In the genomic region with DNA sequence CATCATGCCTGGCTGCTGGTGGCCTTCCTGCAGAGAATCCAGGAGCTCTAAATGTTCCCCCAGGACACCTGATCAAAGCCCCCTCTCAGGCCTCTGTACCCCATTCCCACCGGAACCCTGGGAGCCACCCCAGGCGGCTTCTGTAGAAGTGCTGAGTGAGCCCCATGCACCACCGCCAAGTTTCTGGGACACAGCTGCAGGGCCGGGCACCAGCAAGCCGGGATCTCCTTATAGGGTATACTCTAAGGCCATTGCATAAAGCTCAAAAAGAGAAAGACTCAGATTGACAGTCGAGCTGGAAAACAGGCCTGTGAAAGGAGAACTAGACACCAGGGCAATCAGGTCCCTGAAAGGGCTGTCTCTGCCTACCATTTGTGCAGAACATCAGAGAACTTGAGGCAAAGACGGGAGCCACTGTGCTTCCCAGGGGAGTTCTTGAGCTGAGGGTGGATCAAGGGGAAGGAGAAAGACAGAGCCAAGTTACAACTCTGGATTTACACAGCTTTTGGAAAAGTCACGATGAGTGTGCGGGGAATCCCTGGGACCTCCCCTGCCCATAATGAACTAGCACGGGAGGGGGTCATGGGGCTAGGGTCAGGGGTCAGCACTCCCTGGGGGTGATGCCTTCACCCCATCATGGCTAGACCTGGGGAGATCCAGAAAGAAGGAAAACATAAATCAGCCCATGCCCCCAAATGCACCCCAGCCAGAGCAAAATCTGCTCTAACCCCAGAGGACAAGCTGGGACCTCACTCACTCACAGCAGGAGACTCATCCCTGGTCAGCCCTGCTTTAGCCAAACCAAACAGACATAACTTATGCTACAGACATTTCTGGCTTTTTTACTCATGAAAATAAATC, we compare ENCODE assay signal across 10 cellular contexts. TPM values are rescaled to one million over a fixed set of nuclear protein-coding genes. Genes with fewer than 3 reads are reported as not detected.
A peak's percentile ranks its signal among the peaks of the same experiment; 100 is the strongest.
DNase-seq lines count a peak whose midpoint lies in the region; ATAC-seq and TF ChIP-seq lines count a peak whose summit lies in the region.
"Had no signal": no experiment of that assay in that cellular context is flagged by ENCODE, and none has a peak within 500 bp of the region (broad histone marks: within the 10 kb centered on the region; RNA-seq: fewer than 3 reads in every experiment).

No MANE protein-coding gene starts in this region.

- H3K4me1 ChIP-seq in left ventricle myocardium inferior = peaks cover 97% of the 10 kb centered on the region

- H3K9me3 Mint-ChIP-seq in activated CD4-positive, alpha-beta T cell treated with anti-CD3 and anti-CD28 coated beads, Interleukin-2, amount 10 ng/mL, durations not matched to agents 24 days and 14 days = no peaks in the 10 kb centered on the region
- H3K9me3 Mint-ChIP-seq in activated T-helper 17 cell treated with anti-CD3 and anti-CD28 coated beads, Interleukin-2, amount 50 U/mL, for 72 hours = no peaks in the 10 kb centered on the region
- H3K9me3 Mint-ChIP-seq in nephron progenitor cell = no peaks in the 10 kb centered on the region

- H3K36me3 Mint-ChIP-seq in activated CD4-positive, alpha-beta T cell treated with anti-CD3 and anti-CD28 coated beads, Interleukin-2, amount 10 ng/mL, durations not matched to agents 24 days and 14 days (ENCODE audit: low read depth) = peaks cover 6% of the 10 kb centered on the region
- no peaks in the 10 kb centered on the region for H3K36me3 Mint-ChIP-seq in activated T-helper 17 cell treated with anti-CD3 and anti-CD28 coated beads, Interleukin-2, amount 50 U/mL, for 72 hours (ENCODE audit: low read depth)
- no peaks in the 10 kb centered on the region for H3K36me3 Mint-ChIP-seq in nephron progenitor cell (ENCODE audit: low read depth)

- peak overlapping the region; percentile 92 for H3K27ac Mint-ChIP-seq in activated CD4-positive, alpha-beta T cell treated with anti-CD3 and anti-CD28 coated beads, Interleukin-2, amount 10 ng/mL, durations not matched to agents 24 days and 14 days
- H3K27ac Mint-ChIP-seq in activated T-helper 17 cell treated with anti-CD3 and anti-CD28 coated beads, Interleukin-2, amount 50 U/mL, for 72 hours = peak overlapping the region; percentile 82
- H3K27ac Mint-ChIP-seq in nephron progenitor cell = no peak overlapping the region

- H3K4me3 Mint-ChIP-seq in activated CD4-positive, alpha-beta T cell treated with anti-CD3 and anti-CD28 coated beads, Interleukin-2, amount 10 ng/mL, durations not matched to agents 24 days and 14 days = peak overlapping the region; percentile 31
- H3K4me3 Mint-ChIP-seq in activated T-helper 17 cell treated with anti-CD3 and anti-CD28 coated beads, Interleukin-2, amount 50 U/mL, for 72 hours = peak overlapping the region; percentile 65
- no peak overlapping the region for H3K4me3 Mint-ChIP-seq in nephron progenitor cell

- H3K27me3 ChIP-seq in left ventricle myocardium inferior (ENCODE audit: low read depth) = no peaks in the 10 kb centered on the region

- no peaks in the 10 kb centered on the region for H3K27me3 Mint-ChIP-seq in activated CD4-positive, alpha-beta T cell treated with anti-CD3 and anti-CD28 coated beads, Interleukin-2, amount 10 ng/mL, durations not matched to agents 24 days and 14 days
- no peaks in the 10 kb centered on the region for H3K27me3 Mint-ChIP-seq in activated T-helper 17 cell treated with anti-CD3 and anti-CD28 coated beads, Interleukin-2, amount 50 U/mL, for 72 hours
- peaks cover 12% of the 10 kb centered on the region for H3K27me3 Mint-ChIP-seq in nephron progenitor cell (ENCODE audit: low read depth, poor library complexity)

- intact Hi-C loops in activated CD4-positive, alpha-beta T cell treated with anti-CD3 and anti-CD28 coated beads, Interleukin-2, amount 10 ng/mL, durations not matched to agents 24 days and 14 days (cut with micrococcal nuclease) = loop anchor here (5.0 kb wide), 1 partner anchor 38 kb away; no protein-coding TSS in a partner anchor
- intact Hi-C loops in left ventricle myocardium inferior (cut with micrococcal nuclease) = no loop called here

- H3K4me1 Mint-ChIP-seq in activated CD4-positive, alpha-beta T cell treated with anti-CD3 and anti-CD28 coated beads, Interleukin-2, amount 10 ng/mL, durations not matched to agents 24 days and 14 days = peaks cover 45% of the 10 kb centered on the region
- H3K4me1 Mint-ChIP-seq in activated T-helper 17 cell treated with anti-CD3 and anti-CD28 coated beads, Interleukin-2, amount 50 U/mL, for 72 hours = peaks cover 34% of the 10 kb centered on the region
- H3K4me1 Mint-ChIP-seq in nephron progenitor cell = peaks cover 55% of the 10 kb centered on the region

- no peaks in the 10 kb centered on the region for H3K9me3 ChIP-seq in left ventricle myocardium inferior (replicated peaks)

- no peak for ATAC-seq in activated T-helper 17 cell treated with anti-CD3 and anti-CD28 coated beads, Interleukin-2, amount 50 U/mL, for 72 hours (replicated peaks)
- no peak for ATAC-seq in activated CD4-positive, CD25-positive, alpha-beta regulatory T cell treated with anti-CD3 and anti-CD28 coated beads, Interleukin-2, amount 50 U/mL, for 24 hours

- no peaks in the 10 kb centered on the region for H3K36me3 ChIP-seq in left ventricle myocardium inferior

- TF ChIP-seq CTCF in left ventricle myocardium inferior (IDR thresholded peaks at IDR 0.05; ENCODE audit: borderline replicate concordance) = no peak
- no peak for TF ChIP-seq CTCF in nephron progenitor cell (IDR thresholded peaks at IDR 0.05)

- no peak for DNase-seq in activated CD4-positive, alpha-beta T cell treated with anti-CD3 and anti-CD28 coated beads, Interleukin-2, amount 10 ng/mL, durations not matched to agents 24 days and 14 days
- DNase-seq in activated CD4-positive, alpha-beta T cell treated with anti-CD3 and anti-CD28 coated beads for 48 hours = no peak
- DNase-seq in left ventricle myocardium inferior (peak; percentile 42), substantia nigra (lab: John Stamatoyannopoulos, UW) (no peak), NCI-H446 (lab: John Stamatoyannopoulos, UW) (no peak), nephron progenitor cell (no peak)
- DNase-seq: activated CD4-positive, alpha-beta T cell treated with anti-CD3 and anti-CD28 coated beads, Interleukin-2, amount 50 U/mL, for 1 hour; stimulated activated CD4-positive, alpha-beta T cell treated with anti-CD3 and anti-CD28 coated beads, Interleukin-4, amount 100 ng/mL, for 24 hours had no signal

- no peak overlapping the region for H3K4me3 ChIP-seq in left ventricle myocardium inferior

- H3K27ac ChIP-seq in left ventricle myocardium inferior (replicated peaks) (peak overlapping the region; percentile 78), substantia nigra (ENCODE audit: low read depth, low read length, poor library complexity, severe bottlenecking) (peak overlapping the region; percentile 19)

RNA-seq across cellular contexts. Expression of a gene that starts 51.1 kb away (rescaled TPM):
- total RNA-seq in activated CD4-positive, alpha-beta T cell treated with anti-CD3 and anti-CD28 coated beads, Interleukin-2, amount 10 ng/mL, durations not matched to agents 24 days and 14 days = 71.0 and 73.9 TPM in 2 replicates
- 10 to 100 TPM; 32.1 to 48.9 TPM for total RNA-seq in activated T-helper 17 cell treated with anti-CD3 and anti-CD28 coated beads, Interleukin-2, amount 50 U/mL, for 72 hours
- total RNA-seq in left ventricle myocardium inferior = 112 TPM
